Comparison of ENCODE assay signal across 12 cellular contexts in genomic region chr16:86663691-86664517, GRCh38.
DNase-seq lines count a peak whose midpoint lies in the region; ATAC-seq and TF ChIP-seq lines count a peak whose summit lies in the region.
"Had no signal": no experiment of that assay in that cellular context is flagged by ENCODE, and none has a peak within 500 bp of the region (broad histone marks: within the 10 kb centered on the region; RNA-seq: fewer than 3 reads in every experiment).

No MANE protein-coding gene starts in this region.

- TF ChIP-seq POLR2A in heart left ventricle (IDR thresholded peaks at IDR 0.05): no peak

- H3K27me3 ChIP-seq in left ventricle myocardium inferior (ENCODE audit: low read depth) (peaks cover 66% of the 10 kb centered on the region), heart left ventricle (peaks cover 0 to 10% (median 0%) of the 10 kb centered on the region in 9 donors), tibial artery (no peaks in the 10 kb centered on the region)

- H3K36me3 Mint-ChIP-seq in activated T-helper 2 cell treated with anti-CD3 and anti-CD28 coated beads, Interferon-gamma antibody, Interleukin-2, Interleukin-4, amounts not matched to agents 10 μg/mL and 5 μg/mL and 100 μg/mL, durations not matched to agents 14 hours and 24 hours and 36 hours (ENCODE audit: low read depth): no peaks in the 10 kb centered on the region

- H3K27ac ChIP-seq in left ventricle myocardium inferior (replicated peaks) (peak overlapping the region; percentile 36), heart left ventricle (peak overlapping the region in 6 of 12 donors; percentile 34 to 63 (median 44)), tibial artery (peak overlapping the region; percentile 27 to 57)

- 70 to 77% (median 75%) methylated on average over 18 of the region's 18 CpGs for WGBS in heart left ventricle, 4 donors

- H3K36me3 ChIP-seq in left ventricle myocardium inferior: no peaks in the 10 kb centered on the region
- H3K36me3 ChIP-seq in heart left ventricle: no peaks in the 10 kb centered on the region
- no peaks in the 10 kb centered on the region for H3K36me3 ChIP-seq in tibial artery

- peak overlapping the region; percentile 93 for H3K27ac Mint-ChIP-seq in activated T-helper 2 cell treated with anti-CD3 and anti-CD28 coated beads, Interferon-gamma antibody, Interleukin-2, Interleukin-4, amounts not matched to agents 10 μg/mL and 5 μg/mL and 100 μg/mL, durations not matched to agents 14 hours and 24 hours and 36 hours

- H3K4me3 Mint-ChIP-seq in activated T-helper 2 cell treated with anti-CD3 and anti-CD28 coated beads, Interferon-gamma antibody, Interleukin-2, Interleukin-4, amounts not matched to agents 10 μg/mL and 5 μg/mL and 100 μg/mL, durations not matched to agents 14 hours and 24 hours and 36 hours (ENCODE audit: low read depth): peak overlapping the region; percentile 45
- H3K4me3 Mint-ChIP-seq: naive B cell had no signal

- no peaks in the 10 kb centered on the region for H3K27me3 Mint-ChIP-seq in activated T-helper 2 cell treated with anti-CD3 and anti-CD28 coated beads, Interferon-gamma antibody, Interleukin-2, Interleukin-4, amounts not matched to agents 10 μg/mL and 5 μg/mL and 100 μg/mL, durations not matched to agents 14 hours and 24 hours and 36 hours (ENCODE audit: low read depth)

- no peak for ATAC-seq in heart left ventricle
- ATAC-seq in HG03039 (IDR thresholded peaks at IDR 0.05; ENCODE audit: unreplicated experiment): no peak
- ATAC-seq in GM18520 (IDR thresholded peaks at IDR 0.05; ENCODE audit: unreplicated experiment): no peak

- H3K9me3 ChIP-seq in left ventricle myocardium inferior (replicated peaks): peaks cover 4% of the 10 kb centered on the region
- peaks cover 0 to 5% (median 0%) of the 10 kb centered on the region in 12 donors for H3K9me3 ChIP-seq in heart left ventricle
- peaks cover 0 to 4% (median 0%) of the 10 kb centered on the region in 3 donors for H3K9me3 ChIP-seq in tibial artery

- H3K4me3 ChIP-seq in left ventricle myocardium inferior: no peak overlapping the region
- no peak overlapping the region for H3K4me3 ChIP-seq in heart left ventricle
- H3K4me3 ChIP-seq in foreskin fibroblast (ENCODE audit: low read depth in 1 of 2, low read length in 2 of 2): peak overlapping the region; percentile 9 to 11
- no peak overlapping the region for H3K4me3 ChIP-seq in tibial artery

- TF ChIP-seq CTCF in left ventricle myocardium inferior (IDR thresholded peaks at IDR 0.05; ENCODE audit: borderline replicate concordance) (no peak), heart left ventricle (IDR thresholded peaks at IDR 0.05) (no peak), foreskin fibroblast (IDR thresholded peaks at IDR 0.05; ENCODE audit: low read depth, low read length) (no peak), tibial artery (IDR thresholded peaks at IDR 0.05) (no peak)

- DNase-seq in left ventricle myocardium inferior (no peak), heart left ventricle (no peak), foreskin fibroblast (peak; percentile 80 to 85), tibial artery (no peak), middle frontal gyrus (ENCODE audit: extremely low spot score, low spot score) (no peak)
- DNase-seq in activated T-helper 2 cell treated with anti-CD3 and anti-CD28 coated beads, Interferon-gamma antibody, Interleukin-2, Interleukin-4, amounts not matched to agents 10 μg/mL and 5 μg/mL and 100 μg/mL, durations not matched to agents 14 hours and 24 hours and 36 hours (ENCODE audit: low spot score): no peak
- DNase-seq: anterior cingulate cortex, hippocampal formation, naive B cell, NCI-H1105 treated with DMSO at 0.1 percent for 48 hours had no signal

- peaks cover 20% of the 10 kb centered on the region for H3K9me3 Mint-ChIP-seq in activated T-helper 2 cell treated with anti-CD3 and anti-CD28 coated beads, Interferon-gamma antibody, Interleukin-2, Interleukin-4, amounts not matched to agents 10 μg/mL and 5 μg/mL and 100 μg/mL, durations not matched to agents 14 hours and 24 hours and 36 hours

- H3K4me1 ChIP-seq in left ventricle myocardium inferior (peaks cover 26% of the 10 kb centered on the region), heart left ventricle (peaks cover 0 to 37% (median 6%) of the 10 kb centered on the region in 12 donors), tibial artery (peaks cover 0 to 42% (median 19%) of the 10 kb centered on the region in 4 donors)

- intact Hi-C loops in left ventricle myocardium inferior (cut with micrococcal nuclease) (no loop called here), heart left ventricle (cut with DNase I) (loop anchor here in 4 of 10 donors (10.0 kb wide), 2 partner anchors 89 to 91 kb away; partner anchors contain the start of gene FOXL1 (in 3 of the 4)), tibial artery (cut with DNase I; ENCODE audit: low total_unique reads) (no loop called here)
- intact Hi-C loops in activated T-helper 2 cell treated with anti-CD3 and anti-CD28 coated beads, Interferon-gamma antibody, Interleukin-2, Interleukin-4, amounts not matched to agents 10 μg/mL and 5 μg/mL and 100 μg/mL, durations not matched to agents 14 hours and 24 hours and 36 hours (cut with micrococcal nuclease): no loop called here

- peaks cover 42% of the 10 kb centered on the region for H3K4me1 Mint-ChIP-seq in activated T-helper 2 cell treated with anti-CD3 and anti-CD28 coated beads, Interferon-gamma antibody, Interleukin-2, Interleukin-4, amounts not matched to agents 10 μg/mL and 5 μg/mL and 100 μg/mL, durations not matched to agents 14 hours and 24 hours and 36 hours (ENCODE audit: low read depth)

Comparison
In these comparisons a context has a peak if more than half of its experiments do, and no peak if none do; other contexts are left out.
1. DNase-seq: peak in foreskin fibroblast (2 of 2); none in left ventricle myocardium inferior (single experiment), heart left ventricle (0 of 5), activated T-helper 2 cell treated with anti-CD3 and anti-CD28 coated beads, Interferon-gamma antibody, Interleukin-2, Interleukin-4, amounts not matched to agents 10 μg/mL and 5 μg/mL and 100 μg/mL, durations not matched to agents 14 hours and 24 hours and 36 hours (single experiment), tibial artery (0 of 2) and middle frontal gyrus (single experiment).
2. H3K4me3 ChIP-seq: peak in foreskin fibroblast (2 of 2); none in left ventricle myocardium inferior (single experiment), heart left ventricle (0 of 12) and tibial artery (0 of 2).